In the genomic region with DNA sequence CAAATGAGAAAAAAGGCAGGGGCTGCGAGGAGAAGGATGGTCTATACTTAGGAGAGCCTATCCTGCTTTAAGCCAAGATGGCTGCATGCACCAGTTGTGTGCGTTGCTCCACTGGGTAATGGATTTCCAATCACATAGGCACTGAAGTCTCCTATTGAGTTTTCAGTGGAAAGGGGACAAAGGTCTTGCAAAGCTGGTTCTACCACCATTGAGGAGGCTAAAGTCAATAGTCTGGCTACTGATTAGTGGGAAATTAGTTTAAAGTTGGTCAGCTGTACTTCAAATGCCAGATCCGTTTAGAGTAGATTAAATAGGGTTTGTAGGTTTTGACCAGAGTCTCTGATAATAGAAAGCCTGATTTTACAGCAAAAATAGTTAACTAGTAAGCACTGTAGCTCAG, we compare ENCODE assay signal across 1 cellular context.
TF ChIP-seq lines count a peak whose summit lies in the region.

No MANE protein-coding gene starts in this region.

TF ChIP-seq in HepG2, 621 proteins besides CTCF, POLR2A, EP300 and RAD21 (continued from another document):
- TF ChIP-seq, protein P1, sequence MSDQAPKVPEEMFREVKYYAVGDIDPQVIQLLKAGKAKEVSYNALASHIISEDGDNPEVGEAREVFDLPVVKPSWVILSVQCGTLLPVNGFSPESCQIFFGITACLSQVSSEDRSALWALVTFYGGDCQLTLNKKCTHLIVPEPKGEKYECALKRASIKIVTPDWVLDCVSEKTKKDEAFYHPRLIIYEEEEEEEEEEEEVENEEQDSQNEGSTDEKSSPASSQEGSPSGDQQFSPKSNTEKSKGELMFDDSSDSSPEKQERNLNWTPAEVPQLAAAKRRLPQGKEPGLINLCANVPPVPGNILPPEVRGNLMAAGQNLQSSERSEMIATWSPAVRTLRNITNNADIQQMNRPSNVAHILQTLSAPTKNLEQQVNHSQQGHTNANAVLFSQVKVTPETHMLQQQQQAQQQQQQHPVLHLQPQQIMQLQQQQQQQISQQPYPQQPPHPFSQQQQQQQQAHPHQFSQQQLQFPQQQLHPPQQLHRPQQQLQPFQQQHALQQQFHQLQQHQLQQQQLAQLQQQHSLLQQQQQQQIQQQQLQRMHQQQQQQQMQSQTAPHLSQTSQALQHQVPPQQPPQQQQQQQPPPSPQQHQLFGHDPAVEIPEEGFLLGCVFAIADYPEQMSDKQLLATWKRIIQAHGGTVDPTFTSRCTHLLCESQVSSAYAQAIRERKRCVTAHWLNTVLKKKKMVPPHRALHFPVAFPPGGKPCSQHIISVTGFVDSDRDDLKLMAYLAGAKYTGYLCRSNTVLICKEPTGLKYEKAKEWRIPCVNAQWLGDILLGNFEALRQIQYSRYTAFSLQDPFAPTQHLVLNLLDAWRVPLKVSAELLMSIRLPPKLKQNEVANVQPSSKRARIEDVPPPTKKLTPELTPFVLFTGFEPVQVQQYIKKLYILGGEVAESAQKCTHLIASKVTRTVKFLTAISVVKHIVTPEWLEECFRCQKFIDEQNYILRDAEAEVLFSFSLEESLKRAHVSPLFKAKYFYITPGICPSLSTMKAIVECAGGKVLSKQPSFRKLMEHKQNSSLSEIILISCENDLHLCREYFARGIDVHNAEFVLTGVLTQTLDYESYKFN (CRISPR knock-in tag; conservative IDR thresholded peaks at IDR 0.05): peak; percentile 68
- TF ChIP-seq RXRA (CRISPR knock-in tag; IDR thresholded peaks at IDR 0.05) (no peak), MIXL1 (CRISPR knock-in tag; IDR thresholded peaks at IDR 0.05) (peak; percentile 64), YY1 (IDR thresholded peaks at IDR 0.05; ENCODE audit: insufficient read depth, insufficient replicate concordance, low read depth, low read length) (peak; percentile 70), POGZ (CRISPR knock-in tag; IDR thresholded peaks at IDR 0.05) (peak; percentile 90), HNF4A (CRISPR knock-in tag; IDR thresholded peaks at IDR 0.05) (peak; percentile 79), RARA (CRISPR knock-in tag; IDR thresholded peaks at IDR 0.05) (no peak), TBL1XR1 (IDR thresholded peaks at IDR 0.05; ENCODE audit: borderline replicate concordance, low read length, partially characterized antibody) (no peak), MAF1 (CRISPR knock-in tag; IDR thresholded peaks at IDR 0.05; ENCODE audit: borderline replicate concordance) (no peak), RORA (CRISPR knock-in tag; IDR thresholded peaks at IDR 0.05) (no peak), ISL2 (CRISPR knock-in tag; IDR thresholded peaks at IDR 0.05) (0 out of 2 replicates have a peak, but pooled peaks have one; percentile 26), HNF4G (IDR thresholded peaks at IDR 0.05; ENCODE audit: borderline replicate concordance, low read depth, low read length) (peak; percentile 68), HNF4G (CRISPR knock-in tag; IDR thresholded peaks at IDR 0.05; ENCODE audit: borderline replicate concordance, low read depth) (no peak), PAWR (CRISPR knock-in tag; IDR thresholded peaks at IDR 0.05; ENCODE audit: borderline replicate concordance) (no peak), NCOA2 (CRISPR knock-in tag; IDR thresholded peaks at IDR 0.05) (0 out of 2 replicates have a peak, but pooled peaks have one; percentile 10), ZMYM4 (CRISPR knock-in tag; IDR thresholded peaks at IDR 0.05) (peak; percentile 96), ZMYM2 (CRISPR knock-in tag; IDR thresholded peaks at IDR 0.05) (0 out of 2 replicates have a peak, but pooled peaks have one; percentile 27), SP2 (CRISPR knock-in tag; IDR thresholded peaks at IDR 0.05) (no peak), PPARG (CRISPR knock-in tag; conservative IDR thresholded peaks at IDR 0.05) (peak; percentile 91)
- TF ChIP-seq, protein P2, sequence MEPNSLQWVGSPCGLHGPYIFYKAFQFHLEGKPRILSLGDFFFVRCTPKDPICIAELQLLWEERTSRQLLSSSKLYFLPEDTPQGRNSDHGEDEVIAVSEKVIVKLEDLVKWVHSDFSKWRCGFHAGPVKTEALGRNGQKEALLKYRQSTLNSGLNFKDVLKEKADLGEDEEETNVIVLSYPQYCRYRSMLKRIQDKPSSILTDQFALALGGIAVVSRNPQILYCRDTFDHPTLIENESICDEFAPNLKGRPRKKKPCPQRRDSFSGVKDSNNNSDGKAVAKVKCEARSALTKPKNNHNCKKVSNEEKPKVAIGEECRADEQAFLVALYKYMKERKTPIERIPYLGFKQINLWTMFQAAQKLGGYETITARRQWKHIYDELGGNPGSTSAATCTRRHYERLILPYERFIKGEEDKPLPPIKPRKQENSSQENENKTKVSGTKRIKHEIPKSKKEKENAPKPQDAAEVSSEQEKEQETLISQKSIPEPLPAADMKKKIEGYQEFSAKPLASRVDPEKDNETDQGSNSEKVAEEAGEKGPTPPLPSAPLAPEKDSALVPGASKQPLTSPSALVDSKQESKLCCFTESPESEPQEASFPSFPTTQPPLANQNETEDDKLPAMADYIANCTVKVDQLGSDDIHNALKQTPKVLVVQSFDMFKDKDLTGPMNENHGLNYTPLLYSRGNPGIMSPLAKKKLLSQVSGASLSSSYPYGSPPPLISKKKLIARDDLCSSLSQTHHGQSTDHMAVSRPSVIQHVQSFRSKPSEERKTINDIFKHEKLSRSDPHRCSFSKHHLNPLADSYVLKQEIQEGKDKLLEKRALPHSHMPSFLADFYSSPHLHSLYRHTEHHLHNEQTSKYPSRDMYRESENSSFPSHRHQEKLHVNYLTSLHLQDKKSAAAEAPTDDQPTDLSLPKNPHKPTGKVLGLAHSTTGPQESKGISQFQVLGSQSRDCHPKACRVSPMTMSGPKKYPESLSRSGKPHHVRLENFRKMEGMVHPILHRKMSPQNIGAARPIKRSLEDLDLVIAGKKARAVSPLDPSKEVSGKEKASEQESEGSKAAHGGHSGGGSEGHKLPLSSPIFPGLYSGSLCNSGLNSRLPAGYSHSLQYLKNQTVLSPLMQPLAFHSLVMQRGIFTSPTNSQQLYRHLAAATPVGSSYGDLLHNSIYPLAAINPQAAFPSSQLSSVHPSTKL (CRISPR knock-in tag; IDR thresholded peaks at IDR 0.05): 0 out of 2 replicates have a peak, but pooled peaks have one; percentile 7
- TF ChIP-seq, protein P3, sequence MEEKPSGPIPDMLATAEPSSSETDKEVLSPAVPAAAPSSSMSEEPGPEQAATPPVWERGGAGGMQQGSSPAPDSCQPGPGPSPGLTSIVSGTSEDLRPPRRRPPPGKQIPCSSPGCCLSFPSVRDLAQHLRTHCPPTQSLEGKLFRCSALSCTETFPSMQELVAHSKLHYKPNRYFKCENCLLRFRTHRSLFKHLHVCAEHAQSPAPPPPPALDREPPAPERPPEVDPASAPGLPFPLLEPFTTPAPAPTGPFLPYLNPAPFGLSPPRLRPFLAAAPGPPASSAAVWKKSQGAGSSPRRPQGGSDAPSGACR (CRISPR knock-in tag; IDR thresholded peaks at IDR 0.05): no peak
- TF ChIP-seq, protein P4, sequence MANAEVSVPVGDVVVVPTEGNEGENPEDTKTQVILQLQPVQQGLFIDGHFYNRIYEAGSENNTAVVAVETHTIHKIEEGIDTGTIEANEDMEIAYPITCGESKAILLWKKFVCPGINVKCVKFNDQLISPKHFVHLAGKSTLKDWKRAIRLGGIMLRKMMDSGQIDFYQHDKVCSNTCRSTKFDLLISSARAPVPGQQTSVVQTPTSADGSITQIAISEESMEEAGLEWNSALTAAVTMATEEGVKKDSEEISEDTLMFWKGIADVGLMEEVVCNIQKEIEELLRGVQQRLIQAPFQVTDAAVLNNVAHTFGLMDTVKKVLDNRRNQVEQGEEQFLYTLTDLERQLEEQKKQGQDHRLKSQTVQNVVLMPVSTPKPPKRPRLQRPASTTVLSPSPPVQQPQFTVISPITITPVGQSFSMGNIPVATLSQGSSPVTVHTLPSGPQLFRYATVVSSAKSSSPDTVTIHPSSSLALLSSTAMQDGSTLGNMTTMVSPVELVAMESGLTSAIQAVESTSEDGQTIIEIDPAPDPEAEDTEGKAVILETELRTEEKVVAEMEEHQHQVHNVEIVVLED (CRISPR knock-in tag; IDR thresholded peaks at IDR 0.05; ENCODE audit: borderline replicate concordance): no peak
- TF ChIP-seq, protein P5, sequence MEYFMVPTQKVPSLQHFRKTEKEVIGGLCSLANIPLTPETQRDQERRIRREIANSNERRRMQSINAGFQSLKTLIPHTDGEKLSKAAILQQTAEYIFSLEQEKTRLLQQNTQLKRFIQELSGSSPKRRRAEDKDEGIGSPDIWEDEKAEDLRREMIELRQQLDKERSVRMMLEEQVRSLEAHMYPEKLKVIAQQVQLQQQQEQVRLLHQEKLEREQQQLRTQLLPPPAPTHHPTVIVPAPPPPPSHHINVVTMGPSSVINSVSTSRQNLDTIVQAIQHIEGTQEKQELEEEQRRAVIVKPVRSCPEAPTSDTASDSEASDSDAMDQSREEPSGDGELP (IDR thresholded peaks at IDR 0.05; ENCODE audit: borderline replicate concordance, low read depth): peak; percentile 74; the same call in 1 of the 2 replicates
- TF ChIP-seq, protein P6, sequence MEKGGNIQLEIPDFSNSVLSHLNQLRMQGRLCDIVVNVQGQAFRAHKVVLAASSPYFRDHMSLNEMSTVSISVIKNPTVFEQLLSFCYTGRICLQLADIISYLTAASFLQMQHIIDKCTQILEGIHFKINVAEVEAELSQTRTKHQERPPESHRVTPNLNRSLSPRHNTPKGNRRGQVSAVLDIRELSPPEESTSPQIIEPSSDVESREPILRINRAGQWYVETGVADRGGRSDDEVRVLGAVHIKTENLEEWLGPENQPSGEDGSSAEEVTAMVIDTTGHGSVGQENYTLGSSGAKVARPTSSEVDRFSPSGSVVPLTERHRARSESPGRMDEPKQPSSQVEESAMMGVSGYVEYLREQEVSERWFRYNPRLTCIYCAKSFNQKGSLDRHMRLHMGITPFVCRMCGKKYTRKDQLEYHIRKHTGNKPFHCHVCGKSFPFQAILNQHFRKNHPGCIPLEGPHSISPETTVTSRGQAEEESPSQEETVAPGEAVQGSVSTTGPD (CRISPR knock-in tag; IDR thresholded peaks at IDR 0.05): peak; percentile 58; the same call in 1 of the 2 replicates
